8 cellular contexts compared by ENCODE assay signal in the genomic region with DNA sequence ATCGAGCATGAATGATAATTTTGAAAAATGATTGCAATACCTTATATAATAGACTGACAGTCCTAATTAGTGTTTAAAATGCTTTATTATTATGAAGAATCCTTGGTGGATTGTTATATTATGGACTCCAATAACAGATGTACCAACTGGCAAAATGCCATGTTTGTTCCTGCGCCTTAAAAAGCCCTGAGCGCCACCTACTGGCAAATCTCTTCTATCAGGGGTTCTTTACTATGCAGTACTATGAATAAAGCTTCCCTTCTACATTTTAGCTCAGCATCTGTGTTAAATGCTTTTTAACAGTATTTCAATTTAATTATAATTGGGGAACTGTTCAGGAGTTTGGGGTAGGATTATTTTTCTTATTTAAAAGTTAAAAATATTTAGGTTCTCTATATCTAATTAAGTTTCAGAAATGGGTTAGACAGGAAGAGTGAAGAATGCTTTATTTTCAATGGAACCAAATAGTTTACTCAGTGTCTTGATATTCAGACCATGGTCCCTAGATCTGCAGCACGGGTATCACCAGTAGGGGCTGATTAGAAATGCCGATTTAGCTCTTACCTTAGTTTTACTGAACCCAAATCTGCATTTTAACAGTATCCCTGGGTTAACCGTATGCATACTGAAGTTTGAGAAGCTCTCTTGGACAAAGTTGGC.
DNase-seq lines count a peak whose midpoint lies in the region; ATAC-seq and TF ChIP-seq lines count a peak whose summit lies in the region.

No MANE protein-coding gene starts in this region.

- H3K36me3 ChIP-seq in brain microvascular endothelial cell (replicated peaks), result no peaks in the 10 kb centered on the region

- TF ChIP-seq CTCF in brain microvascular endothelial cell (IDR thresholded peaks at IDR 0.05; ENCODE audit: low read depth, low read length, missing control alignments), result peak; percentile 82

- peak; percentile 47 for ATAC-seq in HG02610 (IDR thresholded peaks at IDR 0.05; ENCODE audit: unreplicated experiment)
- no peak for ATAC-seq in GM21737 (IDR thresholded peaks at IDR 0.05; ENCODE audit: unreplicated experiment)

- H3K27ac ChIP-seq in brain microvascular endothelial cell, result no peak overlapping the region

- no peaks in the 10 kb centered on the region for H3K27me3 ChIP-seq in brain microvascular endothelial cell (replicated peaks)

- H3K4me3 ChIP-seq in brain microvascular endothelial cell (ENCODE audit: low read depth, low read length), result no peak overlapping the region

- DNase-seq in DMS114 treated with DMSO at 0.1 percent for 48 hours (lab: John Stamatoyannopoulos, UW; ENCODE audit: unreplicated experiment) (peak; percentile 65), NCI-H2107 treated with DMSO at 0.1 percent for 48 hours (lab: John Stamatoyannopoulos, UW; ENCODE audit: unreplicated experiment) (peak; percentile 73), UCSD-AML1 (lab: John Stamatoyannopoulos, UW; ENCODE audit: unreplicated experiment) (peak; percentile 34), brain microvascular endothelial cell (peak; percentile 88), iPS-NIHi7 (ENCODE audit: extremely low spot score) (peak; percentile 53)
- peak; percentile 67 for DNase-seq in stimulated activated CD4-positive, alpha-beta T cell treated with anti-CD3 and anti-CD28 coated beads, Interleukin-12 subunit alpha, Interleukin-12 subunit beta, amount 100 ng/mL, for 4 hours

- in situ Hi-C loops in brain microvascular endothelial cell (cut with HindIII; ENCODE audit: low pct_ligation_motif_present, low sequenced_read_pairs), result no loop called here

Comparison
In these comparisons a context has a peak if more than half of its experiments do, and no peak if none do; other contexts are left out.
1. DNase-seq: peak in every context shown above with its lines; median percentile 88 in brain microvascular endothelial cell; 73 in NCI-H2107 treated with DMSO at 0.1 percent for 48 hours; 67 in stimulated activated CD4-positive, alpha-beta T cell treated with anti-CD3 and anti-CD28 coated beads, Interleukin-12 subunit alpha, Interleukin-12 subunit beta, amount 100 ng/mL, for 4 hours; 65 in DMS114 treated with DMSO at 0.1 percent for 48 hours; 53 in iPS-NIHi7; 34 in UCSD-AML1.